ENCODE assay signal across 14 cellular contexts in genomic region chr14:38127784-38128183, GRCh38.
"Had no signal": no experiment of that assay in that cellular context is flagged by ENCODE, and none has a peak within 500 bp of the region (broad histone marks: within the 10 kb centered on the region; RNA-seq: fewer than 3 reads in every experiment).

No MANE protein-coding gene starts in this region.

- H3K4me3 ChIP-seq: colonic mucosa, esophagus squamous epithelium, hepatocyte, thyroid gland, uterus had no signal

- H3K4me3 Mint-ChIP-seq: activated CD4-positive, alpha-beta memory T cell treated with anti-CD3 and anti-CD28 coated beads for 36 hours; nephron progenitor cell had no signal

- DNase-seq: activated CD4-positive, alpha-beta memory T cell treated with anti-CD3 and anti-CD28 coated beads for 36 hours; activated CD4-positive, alpha-beta T cell treated with anti-CD3 and anti-CD28 coated beads for 1 hour; activated gamma-delta T cell treated with Interleukin-2 at 50 U/mL for 16 hours; activated T-cell treated with anti-CD3 and anti-CD28 coated beads, Interleukin-2, amount 50 U/mL, for 48 hours; colonic mucosa; esophagus squamous epithelium; nephron progenitor cell; stimulated activated CD4-positive, alpha-beta T cell treated with anti-CD3 and anti-CD28 coated beads, Interleukin-15, amount 100 ng/mL, for 24 hours; stimulated activated CD4-positive, alpha-beta T cell treated with anti-CD3 and anti-CD28 coated beads, Interleukin-4, amount 100 ng/mL, for 4 hours; T-helper 9 cell; thyroid gland; uterus had no signal

- FAIRE-seq: astrocyte had no signal

- H3K4me1 ChIP-seq: colonic mucosa, esophagus squamous epithelium, thyroid gland, uterus had no signal

- H3K27ac Mint-ChIP-seq: activated CD4-positive, alpha-beta memory T cell treated with anti-CD3 and anti-CD28 coated beads for 36 hours; nephron progenitor cell had no signal

- H3K36me3 Mint-ChIP-seq: activated CD4-positive, alpha-beta memory T cell treated with anti-CD3 and anti-CD28 coated beads for 36 hours had no signal

- H3K36me3 ChIP-seq: colonic mucosa, esophagus squamous epithelium, thyroid gland, uterus had no signal

- H3K27me3 ChIP-seq: colonic mucosa, esophagus squamous epithelium, hepatocyte, thyroid gland, uterus had no signal

- H3K9me3 ChIP-seq: colonic mucosa, esophagus squamous epithelium, thyroid gland, uterus had no signal

- H3K27ac ChIP-seq: colonic mucosa, esophagus squamous epithelium, hepatocyte, thyroid gland, uterus had no signal

- H3K27me3 Mint-ChIP-seq: activated CD4-positive, alpha-beta memory T cell treated with anti-CD3 and anti-CD28 coated beads for 36 hours had no signal
